Comparison of ENCODE assay signal across 8 cellular contexts in the genomic region with DNA sequence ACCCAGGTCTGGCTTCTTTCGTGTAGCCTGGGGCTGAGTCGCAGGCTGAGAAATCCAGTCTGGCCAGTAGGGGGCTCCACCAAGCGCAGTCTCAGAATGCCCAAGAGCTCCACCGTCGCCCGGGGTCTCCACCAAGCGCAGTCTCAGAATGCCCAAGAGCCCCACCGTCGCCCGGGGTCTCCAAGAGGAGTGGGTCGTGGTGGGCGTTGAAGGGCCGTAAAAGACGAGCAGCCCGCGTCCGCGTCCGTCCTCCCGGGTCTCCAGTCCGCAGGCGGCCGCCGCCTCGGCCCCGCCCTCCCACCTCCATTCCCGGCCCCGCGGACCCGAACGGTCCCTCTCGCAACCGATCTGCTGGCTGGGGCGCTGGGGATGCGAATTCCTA. TPM values are rescaled to one million over a fixed set of nuclear protein-coding genes. Genes with fewer than 3 reads are reported as not detected.
DNase-seq lines count a peak whose midpoint lies in the region; ATAC-seq lines count a peak whose summit lies in the region.

No MANE protein-coding gene starts in this region.

- DNase-seq in COLO668 (lab: John Stamatoyannopoulos, UW; ENCODE audit: unreplicated experiment) (peak; percentile 58), NOMO-1 (lab: John Stamatoyannopoulos, UW; ENCODE audit: unreplicated experiment in 2 of 2) (peak; percentile 58), activated T-cell treated with anti-CD3 and anti-CD28 coated beads for 24 hours (ENCODE audit: low read depth) (peak; percentile 84), epithelial cell of prostate (ENCODE audit: low read depth, low spot score) (no peak), mucosa of gallbladder (ENCODE audit: low spot score) (peak; percentile 91)
- peak; percentile 77 to 89 for DNase-seq in stimulated activated CD8-positive, alpha-beta memory T cell treated with anti-CD3 and anti-CD28 coated beads, Interleukin-4, amount 100 ng/mL, for 1 hour (ENCODE audit: low read depth in 2 of 2, low spot score in 1 of 2)

- H3K27ac ChIP-seq in epithelial cell of prostate = peak overlapping the region; percentile 97

- ATAC-seq in GM19463 (IDR thresholded peaks at IDR 0.05; ENCODE audit: unreplicated experiment) = peak; percentile 36
- ATAC-seq in HG03575 (IDR thresholded peaks at IDR 0.05; ENCODE audit: extremely low read depth, insufficient number of reproducible peaks, low FRiP score, unreplicated experiment) = peak; percentile 30

RNA-seq across cellular contexts. Expression of gene ZYX, which starts 0.9 kb away (rescaled TPM):
- 276 TPM for total RNA-seq in mucosa of gallbladder

RNA-seq across cellular contexts. Expression of gene FAM131B, which starts 17.7 kb away (rescaled TPM):
- total RNA-seq in mucosa of gallbladder = 6.6 TPM

RNA-seq across cellular contexts. Expression of gene EPHA1, which starts 28.4 kb away (rescaled TPM):
- total RNA-seq in mucosa of gallbladder = 38.0 TPM
